Comparison of ENCODE assay signal across 15 cellular contexts in the genomic region with DNA sequence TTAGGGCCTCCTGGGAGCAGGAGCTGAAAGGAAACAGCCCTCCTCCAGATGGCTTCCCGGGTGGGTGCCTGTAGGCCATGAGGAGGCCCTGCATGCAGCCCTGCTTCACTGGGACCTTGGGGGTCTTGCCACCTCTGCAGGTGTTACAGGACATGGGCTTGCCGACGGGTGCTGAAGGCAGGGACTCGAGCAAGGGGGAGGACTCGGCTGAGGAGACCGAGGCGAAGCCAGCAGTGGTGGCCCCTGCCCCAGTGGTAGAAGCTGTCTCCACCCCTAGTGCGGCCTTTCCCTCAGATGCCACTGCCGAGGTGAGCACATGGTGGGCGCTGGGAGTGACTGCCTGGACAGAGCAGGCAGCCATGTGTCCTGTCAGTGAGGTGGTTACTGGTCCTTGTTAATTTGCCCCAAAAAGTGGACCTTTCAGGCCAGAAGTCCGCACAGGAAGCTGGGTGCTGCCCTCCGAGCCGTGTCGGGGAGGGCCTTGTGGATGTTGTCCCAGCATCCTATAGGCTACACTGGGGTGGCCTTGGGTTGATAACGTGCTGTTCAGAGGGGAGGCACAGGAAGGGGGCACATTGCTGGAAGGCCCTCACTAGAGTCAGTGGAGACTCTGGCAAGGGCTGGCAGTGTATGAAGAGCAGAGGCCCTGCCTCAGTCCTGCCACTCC. TPM values are rescaled to one million over a fixed set of nuclear protein-coding genes. Genes with fewer than 3 reads are reported as not detected.
DNase-seq lines count a peak whose midpoint lies in the region; ATAC-seq and TF ChIP-seq lines count a peak whose summit lies in the region.
"Had no signal": no experiment of that assay in that cellular context is flagged by ENCODE, and none has a peak within 500 bp of the region (broad histone marks: within the 10 kb centered on the region; RNA-seq: fewer than 3 reads in every experiment).

No MANE protein-coding gene starts in this region.

- H3K4me3 Mint-ChIP-seq in T-helper 17 cell = no peak overlapping the region
- no peak overlapping the region for H3K4me3 Mint-ChIP-seq in nephron progenitor cell
- H3K4me3 Mint-ChIP-seq: H9 had no signal

- H3K9me3 ChIP-seq in A673 (ENCODE audit: low read depth, low read length, poor library complexity, severe bottlenecking) (no peaks in the 10 kb centered on the region), T-helper 17 cell (ENCODE audit: control insufficient read depth, low read length, poor library complexity, severe bottlenecking) (no peaks in the 10 kb centered on the region)

- peaks cover 3% of the 10 kb centered on the region for H3K36me3 Mint-ChIP-seq in T-helper 17 cell (ENCODE audit: low read depth)
- H3K36me3 Mint-ChIP-seq in nephron progenitor cell (ENCODE audit: low read depth) = peaks cover 66% of the 10 kb centered on the region

- TF ChIP-seq POLR2A in GM19193 (IDR thresholded peaks at IDR 0.05; ENCODE audit: extremely low read depth, insufficient read depth, insufficient read length) = peak; percentile 12

- POLR2A ChIA-PET in A673 (lab: Charles Lee; ENCODE audit: low non-redundant PET) = no interaction called here

- no peaks in the 10 kb centered on the region for H3K9me3 Mint-ChIP-seq in nephron progenitor cell
- H3K9me3 Mint-ChIP-seq: H9 had no signal

- H3K36me3 ChIP-seq in A673 (ENCODE audit: insufficient read depth, low read length, poor library complexity, severe bottlenecking) = peaks cover 100% of the 10 kb centered on the region

- no peaks in the 10 kb centered on the region for H3K27me3 Mint-ChIP-seq in T-helper 17 cell
- no peaks in the 10 kb centered on the region for H3K27me3 Mint-ChIP-seq in nephron progenitor cell (ENCODE audit: low read depth, poor library complexity)

- ATAC-seq in T-helper 17 cell = no peak
- no peak for ATAC-seq in GM19397 (IDR thresholded peaks at IDR 0.05; ENCODE audit: unreplicated experiment)
- no peak for ATAC-seq in GM18867 (IDR thresholded peaks at IDR 0.05; ENCODE audit: unreplicated experiment)

- CTCF ChIA-PET in A673 (lab: Charles Lee) = interaction anchor here (1.0 to 1.4 kb wide), 2 partner anchors 17 to 101 kb away, joined by 3 to 4 read pairs; no protein-coding TSS in a partner anchor

- BruUV-seq in A673 (replicated peaks; lab: Mats Ljungman, UMichigan) = no TSS peak

- no peaks in the 10 kb centered on the region for H3K27me3 ChIP-seq in A673 (replicated peaks; ENCODE audit: insufficient read depth, low read depth, low read length, poor library complexity)

- no peaks in the 10 kb centered on the region for H3K4me1 Mint-ChIP-seq in T-helper 17 cell
- no peaks in the 10 kb centered on the region for H3K4me1 Mint-ChIP-seq in nephron progenitor cell
- H3K4me1 Mint-ChIP-seq: H9 had no signal

- H3K4me1 ChIP-seq in A673 (ENCODE audit: insufficient read depth, low read length, poor library complexity, severe bottlenecking) = no peaks in the 10 kb centered on the region

- intact Hi-C loops in A673 (cut with micrococcal nuclease; ENCODE audit: unreplicated experiment) = no loop called here

- H3K27ac Mint-ChIP-seq in T-helper 17 cell (peak overlapping the region; percentile 80), nephron progenitor cell (peak overlapping the region; percentile 57)

- peak overlapping the region; percentile 30 for H3K27ac ChIP-seq in A673 (ENCODE audit: low read depth, low read length, poor library complexity, severe bottlenecking)

- TF ChIP-seq CTCF in A673 (conservative IDR thresholded peaks at IDR 0.05; ENCODE audit: low read depth, low read length) (no peak), nephron progenitor cell (IDR thresholded peaks at IDR 0.05) (no peak)

- no peak for DNase-seq in A673 (ENCODE audit: low spot score)
- no peak for DNase-seq in T-helper 17 cell
- DNase-seq in nephron progenitor cell = no peak
- no peak for DNase-seq in NCI-H345 treated with DMSO at 0.1 percent for 48 hours (lab: John Stamatoyannopoulos, UW; ENCODE audit: unreplicated experiment)
- DNase-seq: AML-193, DMS79, H9, NCI-H1436 treated with DMSO at 0.1 percent for 48 hours, NCI-H2081, NCI-H446, NCI-H774, SIG-M5 had no signal

- no peak overlapping the region for H3K4me3 ChIP-seq in A673 (ENCODE audit: low read depth, low read length, poor library complexity, severe bottlenecking)

RNA-seq across cellular contexts. Expression of gene QTRT1, which starts 18.7 kb away (rescaled TPM):
- total RNA-seq in A673 (2021) (82.4 and 89.6 TPM in 2 replicates), T-helper 17 cell (10 to 100 TPM; 49.4 to 56.9 TPM)

RNA-seq across cellular contexts. Expression of gene ILF3, which starts 28.4 kb away (rescaled TPM):
- 665 and 683 TPM in 2 replicates for total RNA-seq in A673 (2021)
- total RNA-seq in T-helper 17 cell = 100 to 1,000 TPM; 428 to 456 TPM

RNA-seq across cellular contexts. Expression of gene DNM2, which starts 35.3 kb away (rescaled TPM):
- 143 and 155 TPM in 2 replicates for total RNA-seq in A673 (2021)
- total RNA-seq in T-helper 17 cell = 100 to 1,000 TPM; 267 to 273 TPM

RNA-seq across cellular contexts. Expression of gene SLC44A2, which starts 57.2 kb away (rescaled TPM):
- total RNA-seq in A673 (2021) = 35.4 and 52.2 TPM in 2 replicates
- total RNA-seq in T-helper 17 cell = 100 to 1,000 TPM; 186 to 200 TPM
